In the genomic region with DNA sequence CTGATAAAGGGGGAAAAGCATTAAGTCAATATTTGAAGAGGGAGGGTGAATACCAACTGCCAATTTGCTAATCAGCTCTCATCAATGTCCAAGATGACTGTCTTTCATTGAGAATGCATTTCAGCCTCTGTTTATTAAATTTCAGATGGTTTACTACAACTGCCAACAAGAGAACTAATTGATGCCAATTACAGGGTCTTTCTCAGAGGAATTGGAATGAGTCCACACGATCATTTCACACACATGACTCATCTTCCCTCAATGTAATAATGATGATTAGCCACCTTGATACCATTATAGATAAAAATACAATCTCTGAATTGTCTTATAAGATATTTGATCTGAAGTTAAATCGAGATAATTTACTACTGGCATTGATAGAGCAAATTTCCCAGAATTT, we compare ENCODE assay signal across 1 cellular context.
TF ChIP-seq lines count a peak whose summit lies in the region.

No MANE protein-coding gene starts in this region.

TF ChIP-seq in H1, 55 proteins besides CTCF, POLR2A, EP300 and RAD21 (continued from another document):
- TF ChIP-seq CREB1 (IDR thresholded peaks at IDR 0.05) (no peak), SIX5 (IDR thresholded peaks at IDR 0.05; ENCODE audit: low read depth, low read length) (no peak), ZNF274 (IDR thresholded peaks at IDR 0.05; ENCODE audit: borderline replicate concordance, extremely low read depth, low read length) (no peak), SIRT6 (IDR thresholded peaks at IDR 0.05; ENCODE audit: low read length) (no peak)
